In the genomic region with DNA sequence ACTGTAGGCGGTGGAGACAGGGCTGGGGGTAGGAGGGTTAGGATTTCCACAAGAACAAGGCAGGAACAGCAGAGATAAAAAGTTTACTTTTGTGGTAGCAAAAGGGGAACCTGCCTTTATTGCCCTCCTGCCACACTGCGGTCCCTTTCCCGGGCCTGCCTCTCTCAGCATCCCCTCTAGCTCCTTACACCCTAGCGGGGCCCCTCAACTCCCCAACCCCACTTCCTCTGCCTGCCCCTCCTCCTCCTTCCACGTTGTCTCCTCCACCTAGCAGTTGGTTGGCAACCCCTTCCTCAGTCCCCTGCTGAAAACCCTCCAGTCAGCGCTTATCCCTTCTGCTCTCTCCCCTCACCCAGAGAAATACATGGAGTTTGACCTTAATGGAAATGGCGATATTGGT, we compare ENCODE assay signal across 10 cellular contexts. TPM values are rescaled to one million over a fixed set of nuclear protein-coding genes. Genes with fewer than 3 reads are reported as not detected.
A peak's percentile ranks its signal among the peaks of the same experiment; 100 is the strongest.
DNase-seq lines count a peak whose midpoint lies in the region; ATAC-seq, FAIRE-seq and TF ChIP-seq lines count a peak whose summit lies in the region.
"Had no signal": no experiment of that assay in that cellular context is flagged by ENCODE, and none has a peak within 500 bp of the region (broad histone marks: within the 10 kb centered on the region; RNA-seq: fewer than 3 reads in every experiment).

No MANE protein-coding gene starts in this region.

- POLR2A ChIA-PET in activated CD4-positive, alpha-beta T cell treated with anti-CD3 and anti-CD28 coated beads, Interleukin-2, amount 10 ng/mL, durations not matched to agents 7 days and 5 days (lab: Charles Lee) = no interaction called here

- no peak overlapping the region for H3K9ac ChIP-seq in endodermal cell (ENCODE audit: extremely low read depth, low read length, poor library complexity, severe bottlenecking)

- FAIRE-seq in D721Med (lab: Jason Lieb, UNC) = no peak
- FAIRE-seq: endothelial cell of umbilical vein had no signal

- TF ChIP-seq CTCF in endodermal cell (conservative IDR thresholded peaks at IDR 0.05) = no peak
- no peak for TF ChIP-seq CTCF in D721Med (IDR thresholded peaks at IDR 0.05; ENCODE audit: insufficient read depth, missing control alignments)

- 80 to 87% methylated on average over 4 to 7 of the region's 7 CpGs for WGBS in endodermal cell (ENCODE audit: insufficient coverage in 1 of 2, insufficient read length in 1 of 2), 2 experiments

- H3K27me3 ChIP-seq in endodermal cell (ENCODE audit: control insufficient read depth, insufficient read depth, low read length, poor library complexity, severe bottlenecking) = no peaks in the 10 kb centered on the region

- no peak overlapping the region for H3K4me3 ChIP-seq in endodermal cell (ENCODE audit: low read length)

- H3K4me1 ChIP-seq in endodermal cell (ENCODE audit: control insufficient read depth, insufficient read depth, low read length) = no peaks in the 10 kb centered on the region

- CTCF ChIA-PET in activated CD4-positive, alpha-beta T cell treated with anti-CD3 and anti-CD28 coated beads, Interleukin-2, amount 10 ng/mL, durations not matched to agents 7 days and 5 days (lab: Charles Lee) = interaction anchor here (1.2 to 6.0 kb wide), 4 partner anchors 18 to 65 kb away, joined by 3 to 51 read pairs (median 3); no protein-coding TSS in a partner anchor

- peaks cover 10% of the 10 kb centered on the region for H3K36me3 Mint-ChIP-seq in activated CD4-positive, alpha-beta T cell treated with anti-CD3 and anti-CD28 coated beads, Interleukin-2, amount 10 ng/mL, durations not matched to agents 7 days and 5 days (ENCODE audit: low read depth)
- H3K36me3 Mint-ChIP-seq in T-helper 1 cell treated with Interleukin-12 subunit alpha and Interleukin-12 subunit beta and Interleukin-4 antibody, amounts not matched to agents 30 μg/mL and 1 μg/mL, for 36 hours (ENCODE audit: low read depth) = peaks cover 7% of the 10 kb centered on the region
- H3K36me3 Mint-ChIP-seq in endodermal cell (ENCODE audit: low read depth) = no peaks in the 10 kb centered on the region
- H3K36me3 Mint-ChIP-seq in stimulated activated naive CD8-positive, alpha-beta T cell treated with anti-CD3 and anti-CD28 coated beads, Interleukin-15, Interleukin-2, amounts not matched to agents 100 ng/mL and 50 ng/mL, for 24 hours (ENCODE audit: low read depth) = peaks cover 16% of the 10 kb centered on the region

- no peaks in the 10 kb centered on the region for H3K9me3 Mint-ChIP-seq in activated CD4-positive, alpha-beta T cell treated with anti-CD3 and anti-CD28 coated beads, Interleukin-2, amount 10 ng/mL, durations not matched to agents 7 days and 5 days
- H3K9me3 Mint-ChIP-seq in T-helper 1 cell treated with Interleukin-12 subunit alpha and Interleukin-12 subunit beta and Interleukin-4 antibody, amounts not matched to agents 30 μg/mL and 1 μg/mL, for 36 hours = no peaks in the 10 kb centered on the region
- H3K9me3 Mint-ChIP-seq in endodermal cell = no peaks in the 10 kb centered on the region
- no peaks in the 10 kb centered on the region for H3K9me3 Mint-ChIP-seq in stimulated activated naive CD8-positive, alpha-beta T cell treated with anti-CD3 and anti-CD28 coated beads, Interleukin-15, Interleukin-2, amounts not matched to agents 100 ng/mL and 50 ng/mL, for 24 hours

- no peaks in the 10 kb centered on the region for H3K36me3 ChIP-seq in endodermal cell (ENCODE audit: control insufficient read depth, insufficient read depth, low read length)

- no peaks in the 10 kb centered on the region for H3K9me3 ChIP-seq in endodermal cell (ENCODE audit: control insufficient read depth, low read length)

- ATAC-seq in HG02885 (IDR thresholded peaks at IDR 0.05; ENCODE audit: poor library complexity, unreplicated experiment) = no peak

- H3K27ac ChIP-seq in endodermal cell (ENCODE audit: low read depth, low read length) = no peak overlapping the region

- H3K4me1 Mint-ChIP-seq in activated CD4-positive, alpha-beta T cell treated with anti-CD3 and anti-CD28 coated beads, Interleukin-2, amount 10 ng/mL, durations not matched to agents 7 days and 5 days = peaks cover 40% of the 10 kb centered on the region
- H3K4me1 Mint-ChIP-seq in T-helper 1 cell treated with Interleukin-12 subunit alpha and Interleukin-12 subunit beta and Interleukin-4 antibody, amounts not matched to agents 30 μg/mL and 1 μg/mL, for 36 hours (ENCODE audit: low read depth) = peaks cover 33% of the 10 kb centered on the region
- peaks cover 16% of the 10 kb centered on the region for H3K4me1 Mint-ChIP-seq in endodermal cell
- peaks cover 54% of the 10 kb centered on the region for H3K4me1 Mint-ChIP-seq in stimulated activated naive CD8-positive, alpha-beta T cell treated with anti-CD3 and anti-CD28 coated beads, Interleukin-15, Interleukin-2, amounts not matched to agents 100 ng/mL and 50 ng/mL, for 24 hours (ENCODE audit: low read depth)

- peak; percentile 40 for DNase-seq in activated CD4-positive, alpha-beta T cell treated with anti-CD3 and anti-CD28 coated beads, Interleukin-2, amount 10 ng/mL, durations not matched to agents 7 days and 5 days
- no peak for DNase-seq in activated CD4-positive, alpha-beta T cell treated with anti-CD3 and anti-CD28 coated beads for 1 hour
- DNase-seq in endodermal cell (no peak), D721Med (ENCODE audit: insufficient read length, low spot score) (no peak), superior temporal gyrus (ENCODE audit: extremely low spot score) (no peak)

- no peaks in the 10 kb centered on the region for H3K27me3 Mint-ChIP-seq in activated CD4-positive, alpha-beta T cell treated with anti-CD3 and anti-CD28 coated beads, Interleukin-2, amount 10 ng/mL, durations not matched to agents 7 days and 5 days
- H3K27me3 Mint-ChIP-seq in T-helper 1 cell treated with Interleukin-12 subunit alpha and Interleukin-12 subunit beta and Interleukin-4 antibody, amounts not matched to agents 30 μg/mL and 1 μg/mL, for 36 hours (ENCODE audit: low read depth) = no peaks in the 10 kb centered on the region
- no peaks in the 10 kb centered on the region for H3K27me3 Mint-ChIP-seq in endodermal cell (ENCODE audit: insufficient read depth)
- H3K27me3 Mint-ChIP-seq in stimulated activated naive CD8-positive, alpha-beta T cell treated with anti-CD3 and anti-CD28 coated beads, Interleukin-15, Interleukin-2, amounts not matched to agents 100 ng/mL and 50 ng/mL, for 24 hours = no peaks in the 10 kb centered on the region

- H3K27ac Mint-ChIP-seq in activated CD4-positive, alpha-beta T cell treated with anti-CD3 and anti-CD28 coated beads, Interleukin-2, amount 10 ng/mL, durations not matched to agents 7 days and 5 days = peak overlapping the region; percentile 86
- H3K27ac Mint-ChIP-seq in T-helper 1 cell treated with Interleukin-12 subunit alpha and Interleukin-12 subunit beta and Interleukin-4 antibody, amounts not matched to agents 30 μg/mL and 1 μg/mL, for 36 hours = peak overlapping the region; percentile 85
- peak overlapping the region; percentile 29 for H3K27ac Mint-ChIP-seq in endodermal cell
- H3K27ac Mint-ChIP-seq in stimulated activated naive CD8-positive, alpha-beta T cell treated with anti-CD3 and anti-CD28 coated beads, Interleukin-15, Interleukin-2, amounts not matched to agents 100 ng/mL and 50 ng/mL, for 24 hours = peak overlapping the region; percentile 91

- peak overlapping the region; percentile 71 for H3K4me3 Mint-ChIP-seq in activated CD4-positive, alpha-beta T cell treated with anti-CD3 and anti-CD28 coated beads, Interleukin-2, amount 10 ng/mL, durations not matched to agents 7 days and 5 days
- peak overlapping the region; percentile 78 for H3K4me3 Mint-ChIP-seq in T-helper 1 cell treated with Interleukin-12 subunit alpha and Interleukin-12 subunit beta and Interleukin-4 antibody, amounts not matched to agents 30 μg/mL and 1 μg/mL, for 36 hours
- no peak overlapping the region for H3K4me3 Mint-ChIP-seq in endodermal cell
- H3K4me3 Mint-ChIP-seq in stimulated activated naive CD8-positive, alpha-beta T cell treated with anti-CD3 and anti-CD28 coated beads, Interleukin-15, Interleukin-2, amounts not matched to agents 100 ng/mL and 50 ng/mL, for 24 hours = peak overlapping the region; percentile 90

RNA-seq across cellular contexts. Expression of a gene that starts 0.7 kb away (rescaled TPM):
- 10 to 100 TPM; 48.0 to 54.2 TPM for total RNA-seq in activated CD4-positive, alpha-beta T cell treated with anti-CD3 and anti-CD28 coated beads, Interleukin-2, amount 10 ng/mL, durations not matched to agents 7 days and 5 days
- total RNA-seq in endodermal cell = 1 to 10 TPM in 1 of 2 donors, under 1 TPM in 1; 0.70 to 1.7 TPM
- polyA plus RNA-seq in endodermal cell (2013, experiment 1 of 2) = 1.2 TPM
- 0.66 TPM for polyA plus RNA-seq in endodermal cell (2013, experiment 2 of 2)
- total RNA-seq: endothelial cell of umbilical vein had no signal
- polyA plus RNA-seq: endothelial cell of umbilical vein had no signal

RNA-seq across cellular contexts. Expression of a gene that starts 4.8 kb away (rescaled TPM):
- total RNA-seq in activated CD4-positive, alpha-beta T cell treated with anti-CD3 and anti-CD28 coated beads, Interleukin-2, amount 10 ng/mL, durations not matched to agents 7 days and 5 days = 100 to 1,000 TPM; 240 to 246 TPM
- total RNA-seq in endodermal cell = 100 to 1,000 TPM; 329 to 330 TPM
- polyA plus RNA-seq in endodermal cell (2013, experiment 1 of 2) = 299 TPM
- polyA plus RNA-seq in endodermal cell (2013, experiment 2 of 2) = 263 TPM

RNA-seq across cellular contexts. Expression of a gene that starts 22.9 kb away (rescaled TPM):
- 10 to 100 TPM; 20.0 to 23.8 TPM for total RNA-seq in activated CD4-positive, alpha-beta T cell treated with anti-CD3 and anti-CD28 coated beads, Interleukin-2, amount 10 ng/mL, durations not matched to agents 7 days and 5 days
- not detected for total RNA-seq in endodermal cell
- not detected for polyA plus RNA-seq in endodermal cell (2013, experiment 1 of 2)
- polyA plus RNA-seq in endodermal cell (2013, experiment 2 of 2) = not detected
- total RNA-seq: A673, endothelial cell of umbilical vein had no signal
- polyA plus RNA-seq: endothelial cell of umbilical vein had no signal

RNA-seq across cellular contexts. Expression of a gene that starts 29.7 kb away (rescaled TPM):
- 10 to 100 TPM; 33.3 to 36.8 TPM for total RNA-seq in activated CD4-positive, alpha-beta T cell treated with anti-CD3 and anti-CD28 coated beads, Interleukin-2, amount 10 ng/mL, durations not matched to agents 7 days and 5 days
- total RNA-seq in endodermal cell = not detected
- polyA plus RNA-seq in endodermal cell (2013, experiment 1 of 2) = 1.5 TPM
- polyA plus RNA-seq in endodermal cell (2013, experiment 2 of 2) = not detected
- total RNA-seq: A673 had no signal

RNA-seq across cellular contexts. Expression of a gene that starts 33.5 kb away (rescaled TPM):
- 100 to 1,000 TPM; 585 to 747 TPM for total RNA-seq in activated CD4-positive, alpha-beta T cell treated with anti-CD3 and anti-CD28 coated beads, Interleukin-2, amount 10 ng/mL, durations not matched to agents 7 days and 5 days
- total RNA-seq in endodermal cell = 1 to 10 TPM in 1 of 2 donors, not detected in 1; 1.3 TPM
- not detected for polyA plus RNA-seq in endodermal cell (2013, experiment 1 of 2)
- polyA plus RNA-seq in endodermal cell (2013, experiment 2 of 2) = not detected
- total RNA-seq: A673 had no signal

Comparison
In these comparisons a context has a peak if more than half of its experiments do, and no peak if none do; other contexts are left out.
1. H3K27ac Mint-ChIP-seq: peak in every context shown above with its lines; median percentile 91 in stimulated activated naive CD8-positive, alpha-beta T cell treated with anti-CD3 and anti-CD28 coated beads, Interleukin-15, Interleukin-2, amounts not matched to agents 100 ng/mL and 50 ng/mL, for 24 hours; 86 in activated CD4-positive, alpha-beta T cell treated with anti-CD3 and anti-CD28 coated beads, Interleukin-2, amount 10 ng/mL, durations not matched to agents 7 days and 5 days; 85 in T-helper 1 cell treated with Interleukin-12 subunit alpha and Interleukin-12 subunit beta and Interleukin-4 antibody, amounts not matched to agents 30 μg/mL and 1 μg/mL, for 36 hours; 29 in endodermal cell.
2. RNA of a gene that starts 0.7 kb away (total RNA-seq): 48.0 to 54.2 TPM in activated CD4-positive, alpha-beta T cell treated with anti-CD3 and anti-CD28 coated beads, Interleukin-2, amount 10 ng/mL, durations not matched to agents 7 days and 5 days; 0.70 to 1.7 TPM in endodermal cell; every median in the first group is over 10 times any median in the second.
3. RNA of a gene that starts 22.9 kb away (total RNA-seq): 20.0 to 23.8 TPM in activated CD4-positive, alpha-beta T cell treated with anti-CD3 and anti-CD28 coated beads, Interleukin-2, amount 10 ng/mL, durations not matched to agents 7 days and 5 days; not detected in endodermal cell; every median in the first group is over 10 times any median in the second.